Comparison of ENCODE assay signal across 26 cellular contexts in genomic region chr10:57351076-57351475, GRCh38.
"Had no signal": no experiment of that assay in that cellular context is flagged by ENCODE, and none has a peak within 500 bp of the region (broad histone marks: within the 10 kb centered on the region; RNA-seq: fewer than 3 reads in every experiment).

No MANE protein-coding gene starts in this region.

- FAIRE-seq: colon, endometrium, islet of Langerhans, keratinocyte had no signal

- H3K4me1 ChIP-seq: esophagus squamous epithelium, gastrocnemius medialis, heart right ventricle, left lung, lower lobe of right lung had no signal

- H3K27ac ChIP-seq: coronary artery, dorsolateral prefrontal cortex, epithelial cell of prostate, esophagus squamous epithelium, gastrocnemius medialis, heart right ventricle, left lung, lower lobe of right lung had no signal

- H3K4me3 ChIP-seq: coronary artery, dorsolateral prefrontal cortex, esophagus squamous epithelium, gastrocnemius medialis, heart right ventricle, left lung, lower lobe of right lung had no signal

- H3K36me3 ChIP-seq: esophagus squamous epithelium, gastrocnemius medialis, heart right ventricle, left lung, lower lobe of right lung had no signal

- DNase-seq: dermis blood vessel endothelial cell; dorsolateral prefrontal cortex; effector CD4-positive, alpha-beta T cell; effector memory CD4-positive, alpha-beta T cell; erythroblast; esophagus squamous epithelium; foreskin fibroblast; foreskin melanocyte; gastrocnemius medialis; glutamatergic neuron; head of caudate nucleus; heart right ventricle; hippocampal formation; left cardiac atrium; left ventricle myocardium superior; lower lobe of right lung; mesenchymal stem cell; midbrain had no signal

- H3K9me3 ChIP-seq: esophagus squamous epithelium, gastrocnemius medialis had no signal

- ATAC-seq: esophagus mucosa, gastrocnemius medialis, left cardiac atrium, left lung, left ventricle myocardium superior, lower lobe of right lung had no signal

- H3K27me3 ChIP-seq: esophagus squamous epithelium, gastrocnemius medialis, heart right ventricle, left lung had no signal
